8 cellular contexts compared by ENCODE assay signal in the genomic region with DNA sequence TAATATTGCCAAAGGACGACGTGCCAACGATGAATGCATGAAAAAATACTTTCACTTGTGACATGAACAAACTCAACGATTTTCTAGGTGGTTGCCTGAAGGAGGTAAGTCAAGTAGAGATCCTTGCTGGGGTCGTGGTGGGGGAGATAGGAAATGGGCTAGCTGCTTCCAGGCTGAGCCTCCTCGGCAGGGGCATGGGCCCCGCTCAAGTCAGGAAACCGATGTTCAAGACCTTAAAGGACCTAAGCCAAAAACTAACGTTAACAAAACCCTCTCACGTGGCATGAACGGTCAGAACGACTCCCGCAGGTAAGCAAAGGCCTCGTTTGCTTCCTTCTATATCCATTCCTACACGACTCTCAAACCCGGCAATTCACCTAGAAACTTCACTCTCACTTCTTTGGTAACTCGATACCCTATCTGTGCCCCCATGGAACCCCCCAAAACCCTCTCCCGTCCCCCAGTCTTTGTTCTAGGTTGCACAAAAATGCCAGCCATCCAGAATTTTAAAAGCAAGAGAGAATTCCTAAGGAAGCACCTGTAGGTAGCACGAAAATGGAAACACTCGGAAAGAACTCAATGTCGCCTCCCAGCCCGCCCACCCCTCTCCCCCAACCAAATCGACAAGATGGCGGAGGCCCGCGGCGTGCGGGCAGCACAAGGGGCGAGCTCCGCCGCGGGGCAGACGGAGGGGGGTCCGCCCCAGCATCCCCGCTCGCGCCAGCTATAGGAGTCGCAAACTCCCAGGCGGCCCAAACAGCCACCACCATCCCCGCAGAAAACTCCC. TPM values are rescaled to one million over a fixed set of nuclear protein-coding genes. Genes with fewer than 3 reads are reported as not detected.
DNase-seq lines count a peak whose midpoint lies in the region; ATAC-seq and TF ChIP-seq lines count a peak whose summit lies in the region.

No MANE protein-coding gene starts in this region.

- TF ChIP-seq POLR2A in uterus (IDR thresholded peaks at IDR 0.05), result no peak

- H3K27ac Mint-ChIP-seq in T-helper 1 cell treated with Interleukin-12 subunit alpha and Interleukin-12 subunit beta and Interleukin-4 antibody, amounts not matched to agents 30 μg/mL and 1 μg/mL, for 36 hours, result peak overlapping the region; percentile 97

- TF ChIP-seq CTCF in GM06990 (IDR thresholded peaks at IDR 0.05; ENCODE audit: insufficient read depth, low read length, poor library complexity, severe bottlenecking), result no peak
- no peak for TF ChIP-seq CTCF in uterus (IDR thresholded peaks at IDR 0.05)

- H3K27ac ChIP-seq in ectodermal cell (ENCODE audit: insufficient read depth, low read depth, low read length, poor library complexity, severe bottlenecking), result peak overlapping the region; percentile 100
- H3K27ac ChIP-seq in uterus, result peak overlapping the region; percentile 97 to 98

- H3K4me1 Mint-ChIP-seq in T-helper 1 cell treated with Interleukin-12 subunit alpha and Interleukin-12 subunit beta and Interleukin-4 antibody, amounts not matched to agents 30 μg/mL and 1 μg/mL, for 36 hours (ENCODE audit: low read depth), result peaks cover 32% of the 10 kb centered on the region

- H3K4me3 ChIP-seq in GM06990 (replicated peaks; ENCODE audit: low read depth, low read length) (peak overlapping the region; percentile 96), ectodermal cell (ENCODE audit: insufficient read depth, low read depth, low read length) (peak overlapping the region; percentile 93), mucosa of stomach (ENCODE audit: low read length) (peak overlapping the region; percentile 61), uterus (peak overlapping the region; percentile 74 to 85)

- H3K9me3 ChIP-seq in ectodermal cell (ENCODE audit: control insufficient read depth, low read length), result no peaks in the 10 kb centered on the region
- no peaks in the 10 kb centered on the region for H3K9me3 ChIP-seq in mucosa of stomach (ENCODE audit: control insufficient read depth, low read length)
- no peaks in the 10 kb centered on the region for H3K9me3 ChIP-seq in uterus

- H3K4me3 Mint-ChIP-seq in T-helper 1 cell treated with Interleukin-12 subunit alpha and Interleukin-12 subunit beta and Interleukin-4 antibody, amounts not matched to agents 30 μg/mL and 1 μg/mL, for 36 hours, result peak overlapping the region; percentile 96

- H3K4me1 ChIP-seq in ectodermal cell (ENCODE audit: control insufficient read depth, insufficient read depth, low read length) (peaks cover 5% of the 10 kb centered on the region), mucosa of stomach (ENCODE audit: control insufficient read depth, insufficient read depth, low read length) (peaks cover 5% of the 10 kb centered on the region), uterus (peaks cover 0 to 11% of the 10 kb centered on the region in 2 donors)

- 0% methylated on average over 40 of the region's 40 CpGs for WGBS in ectodermal cell, 2 experiments

- peaks cover 13% of the 10 kb centered on the region for H3K36me3 Mint-ChIP-seq in T-helper 1 cell treated with Interleukin-12 subunit alpha and Interleukin-12 subunit beta and Interleukin-4 antibody, amounts not matched to agents 30 μg/mL and 1 μg/mL, for 36 hours (ENCODE audit: low read depth)

- no peaks in the 10 kb centered on the region for H3K27me3 Mint-ChIP-seq in T-helper 1 cell treated with Interleukin-12 subunit alpha and Interleukin-12 subunit beta and Interleukin-4 antibody, amounts not matched to agents 30 μg/mL and 1 μg/mL, for 36 hours (ENCODE audit: low read depth)

- peaks cover 23% of the 10 kb centered on the region for H3K36me3 ChIP-seq in GM06990 (ENCODE audit: control insufficient read depth, insufficient read depth, low read length)
- peaks cover 8% of the 10 kb centered on the region for H3K36me3 ChIP-seq in ectodermal cell (ENCODE audit: control insufficient read depth, insufficient read depth, low read length)
- H3K36me3 ChIP-seq in mucosa of stomach (ENCODE audit: control insufficient read depth, insufficient read depth, low read length), result no peaks in the 10 kb centered on the region
- no peaks in the 10 kb centered on the region for H3K36me3 ChIP-seq in uterus

- H3K9ac ChIP-seq in mucosa of stomach (ENCODE audit: low read length), result peak overlapping the region; percentile 91

- intact Hi-C loops in uterus (cut with DNase I; ENCODE audit: low total_unique reads), result no loop called here

- H3K27me3 ChIP-seq in GM06990 (replicated peaks; ENCODE audit: control insufficient read depth, insufficient read depth, low read length) (no peaks in the 10 kb centered on the region), ectodermal cell (ENCODE audit: control insufficient read depth, insufficient read depth, low read length, poor library complexity, severe bottlenecking) (peaks cover 5% of the 10 kb centered on the region), mucosa of stomach (ENCODE audit: control insufficient read depth, insufficient read depth, low read length) (no peaks in the 10 kb centered on the region), uterus (no peaks in the 10 kb centered on the region)

- peak; percentile 39 for DNase-seq in GM06990 (ENCODE audit: extremely low read depth, insufficient read length)
- DNase-seq in uterus, result no peak
- DNase-seq in T-helper 9 cell, result no peak

- ATAC-seq in HG03039 (IDR thresholded peaks at IDR 0.05; ENCODE audit: unreplicated experiment) (peak; percentile 2), HG02763 (IDR thresholded peaks at IDR 0.05; ENCODE audit: unreplicated experiment) (no peak)

- no peaks in the 10 kb centered on the region for H3K9me3 Mint-ChIP-seq in T-helper 1 cell treated with Interleukin-12 subunit alpha and Interleukin-12 subunit beta and Interleukin-4 antibody, amounts not matched to agents 30 μg/mL and 1 μg/mL, for 36 hours

RNA-seq across cellular contexts. Expression of gene ACP4, which starts 13.6 kb away (rescaled TPM):
- not detected for polyA plus RNA-seq in ectodermal cell (2013, experiment 1 of 4)
- not detected for polyA plus RNA-seq in ectodermal cell (2013, experiment 2 of 4)
- polyA plus RNA-seq in ectodermal cell (2013, experiment 3 of 4), result not detected
- polyA plus RNA-seq in ectodermal cell (2013, experiment 4 of 4), result not detected
- not detected for total RNA-seq in uterus

RNA-seq across cellular contexts. Expression of gene KLK1, which starts 19.8 kb away (rescaled TPM):
- polyA plus RNA-seq in ectodermal cell (2013, experiment 1 of 4), result not detected
- not detected for polyA plus RNA-seq in ectodermal cell (2013, experiment 2 of 4)
- polyA plus RNA-seq in ectodermal cell (2013, experiment 3 of 4), result not detected
- polyA plus RNA-seq in ectodermal cell (2013, experiment 4 of 4), result not detected
- total RNA-seq in uterus, result under 1 TPM in 1 of 4 donors, not detected in 3; 0.82 TPM

RNA-seq across cellular contexts. Expression of gene KLK15, which starts 29.5 kb away (rescaled TPM):
- not detected for polyA plus RNA-seq in ectodermal cell (2013, experiment 1 of 4)
- polyA plus RNA-seq in ectodermal cell (2013, experiment 2 of 4), result not detected
- polyA plus RNA-seq in ectodermal cell (2013, experiment 3 of 4), result not detected
- not detected for polyA plus RNA-seq in ectodermal cell (2013, experiment 4 of 4)
- total RNA-seq in uterus, result not detected

RNA-seq across cellular contexts. Expression of gene GPR32, which starts 33.6 kb away (rescaled TPM):
- not detected for polyA plus RNA-seq in ectodermal cell (2013, experiment 1 of 4)
- polyA plus RNA-seq in ectodermal cell (2013, experiment 2 of 4), result not detected
- polyA plus RNA-seq in ectodermal cell (2013, experiment 3 of 4), result not detected
- polyA plus RNA-seq in ectodermal cell (2013, experiment 4 of 4), result not detected
- total RNA-seq in uterus, result not detected

RNA-seq across cellular contexts. Expression of gene KLK3, which starts 50.9 kb away (rescaled TPM):
- polyA plus RNA-seq in ectodermal cell (2013, experiment 1 of 4), result not detected
- polyA plus RNA-seq in ectodermal cell (2013, experiment 2 of 4), result not detected
- polyA plus RNA-seq in ectodermal cell (2013, experiment 3 of 4), result not detected
- not detected for polyA plus RNA-seq in ectodermal cell (2013, experiment 4 of 4)
- 1 to 10 TPM in 1 of 4 donors, not detected in 3; 1.4 TPM for total RNA-seq in uterus
